ENCODE assay signal across 22 cellular contexts in the genomic region with DNA sequence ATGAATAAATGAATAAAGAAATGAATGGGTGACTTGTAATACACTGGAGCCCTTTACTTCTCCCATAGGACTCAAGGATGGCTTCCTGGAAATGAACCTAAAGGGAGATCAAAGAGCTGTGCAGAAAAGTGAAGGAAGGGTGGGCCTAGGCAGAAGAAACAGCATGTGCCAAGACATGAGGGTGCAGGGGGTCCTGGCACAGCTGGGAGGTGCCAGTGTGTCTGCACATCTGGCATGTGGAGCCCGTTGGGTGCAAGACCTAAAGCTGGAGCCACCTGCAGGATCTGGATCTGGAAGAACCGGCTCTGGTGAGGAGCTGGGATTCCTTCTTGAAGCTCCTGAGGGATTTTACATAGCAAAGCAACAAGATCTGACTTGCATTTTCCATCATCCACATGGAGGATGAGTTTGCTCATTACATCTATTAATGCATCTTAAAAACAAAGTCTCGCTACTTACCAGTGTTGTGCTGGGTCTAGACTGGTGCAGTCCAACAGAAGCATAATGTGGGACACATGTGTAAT.
"Had no signal": no experiment of that assay in that cellular context is flagged by ENCODE, and none has a peak within 500 bp of the region (broad histone marks: within the 10 kb centered on the region; RNA-seq: fewer than 3 reads in every experiment).

No MANE protein-coding gene starts in this region.

- H3K4me2 ChIP-seq: KMS-11 had no signal

- ATAC-seq: K562 had no signal

- DNase-seq: Kasumi-1, MM.1S, NCI-H1092 treated with DMSO at 0.1 percent for 48 hours, NCI-H1436, NCI-H187, NCI-H2029, NCI-H2081 treated with DMSO at 0.1 percent for 48 hours, NCI-H2171, NCI-H226, NCI-H446, NCI-H510A, NCI-H524 treated with DMSO at 0.1 percent for 48 hours, NCI-H69, NCI-H774, Right ventricle myocardium superior, RPMI8226, SIG-M5 had no signal

- H3K4me3 ChIP-seq: K562, SJSA1, SK-N-MC had no signal

- H3K9me3 ChIP-seq: SJSA1 had no signal

- H3K9ac ChIP-seq: KMS-11 had no signal

- H3K27ac ChIP-seq: KMS-11, SJSA1, SK-N-MC had no signal

- H3K36me3 ChIP-seq: SJSA1 had no signal

- FAIRE-seq: K562, RCC 7860 had no signal

- H3K4me1 ChIP-seq: SJSA1 had no signal
